ENCODE assay signal across 10 cellular contexts in the genomic region with DNA sequence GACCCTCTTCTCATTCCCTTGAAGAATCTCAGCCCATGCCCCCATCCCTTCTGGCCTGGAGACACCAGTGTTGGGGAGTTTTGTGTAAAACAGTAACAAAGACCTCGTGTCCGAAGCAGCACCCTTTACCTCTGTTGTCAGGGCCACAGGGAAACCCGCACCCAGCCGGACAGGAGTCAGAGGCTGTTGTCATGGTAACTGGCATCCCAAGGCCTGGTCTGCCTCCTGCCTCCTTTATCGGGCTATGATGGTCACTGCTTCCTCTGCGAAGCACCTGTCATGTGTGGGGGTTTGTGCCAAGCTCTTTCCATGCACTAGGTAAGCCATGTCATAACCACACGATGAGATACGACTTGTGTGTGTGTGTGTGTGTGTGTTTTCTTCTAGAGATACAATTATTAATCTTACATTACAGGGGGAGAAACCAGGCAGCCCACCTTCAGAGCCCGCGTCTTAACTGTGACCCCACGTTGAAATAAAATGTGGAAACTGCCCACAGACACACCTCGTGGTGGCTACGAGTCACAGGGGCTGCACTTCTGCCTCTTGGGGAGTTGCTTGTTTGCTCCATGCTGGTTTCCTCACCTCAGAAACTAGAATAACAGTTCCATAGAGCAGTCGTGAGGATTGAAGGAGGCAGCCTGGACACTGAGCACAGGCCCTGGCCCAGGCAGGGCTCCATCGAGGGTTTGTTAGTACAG. TPM values are rescaled to one million over a fixed set of nuclear protein-coding genes. Genes with fewer than 3 reads are reported as not detected.
DNase-seq lines count a peak whose midpoint lies in the region; ATAC-seq and TF ChIP-seq lines count a peak whose summit lies in the region.
"Had no signal": no experiment of that assay in that cellular context is flagged by ENCODE, and none has a peak within 500 bp of the region (broad histone marks: within the 10 kb centered on the region; RNA-seq: fewer than 3 reads in every experiment).

No MANE protein-coding gene starts in this region.

- H3K36me3 ChIP-seq in SK-N-SH (replicated peaks in 1 of 2; ENCODE audit: control insufficient read depth in 1 of 2, insufficient read depth in 2 of 2, low read length in 1 of 2) (no peaks in the 10 kb centered on the region), duodenal mucosa (ENCODE audit: control insufficient read depth in 1 of 2, insufficient read depth in 2 of 2, low read length in 2 of 2) (no peaks in the 10 kb centered on the region), OCI-LY7 (ENCODE audit: insufficient read depth, low read length) (no peaks in the 10 kb centered on the region)

- H3K27me3 ChIP-seq in SK-N-SH (ENCODE audit: insufficient read depth) (no peaks in the 10 kb centered on the region), duodenal mucosa (ENCODE audit: control insufficient read depth in 1 of 2, insufficient read depth in 2 of 2, low read length in 2 of 2) (no peaks in the 10 kb centered on the region)

- WGBS in SK-N-SH (ENCODE audit: low lambda C conversion rate), result 73% methylated on average over 11 of the region's 15 CpGs

- H3K9me2 ChIP-seq in SK-N-SH (no peaks in the 10 kb centered on the region), OCI-LY7 (ENCODE audit: insufficient read depth, low read length) (no peaks in the 10 kb centered on the region)

- H3K79me2 ChIP-seq in SK-N-SH (ENCODE audit: insufficient read depth) (no peaks in the 10 kb centered on the region), OCI-LY7 (ENCODE audit: insufficient read depth, low read depth, low read length) (no peaks in the 10 kb centered on the region)

- ATAC-seq in SK-N-SH treated with all-trans-retinoic acid at 6 μM for 48 hours, result no peak

- H2AFZ ChIP-seq in SK-N-SH (ENCODE audit: low read depth) (no peak overlapping the region), OCI-LY7 (ENCODE audit: low read length) (no peak overlapping the region)

- no peak overlapping the region for H3K4me3 ChIP-seq in SK-N-SH (ENCODE audit: low read depth in 2 of 2, low read length in 1 of 2)
- H3K4me3 ChIP-seq in duodenal mucosa (ENCODE audit: low read depth in 1 of 2, low read length in 2 of 2), result peak overlapping the region in 1 of 2 donors; percentile 30
- no peak overlapping the region for H3K4me3 ChIP-seq in skin epidermis
- H3K4me3 ChIP-seq in OCI-LY7 (ENCODE audit: low read depth, low read length, poor library complexity, severe bottlenecking), result no peak overlapping the region

- no peak overlapping the region for H3K4me2 ChIP-seq in SK-N-SH
- no peak overlapping the region for H3K4me2 ChIP-seq in OCI-LY7 (ENCODE audit: low read length)

- H3K9ac ChIP-seq in SK-N-SH (no peak overlapping the region), duodenal mucosa (ENCODE audit: low read depth in 1 of 2, low read length in 2 of 2) (peak overlapping the region; percentile 48 to 54)

- H3K4me1 ChIP-seq in SK-N-SH (ENCODE audit: control insufficient read depth in 1 of 2, insufficient read depth in 2 of 2, low read depth in 1 of 2, low read length in 1 of 2) (peaks cover 0 to 28% of the 10 kb centered on the region in 2 experiments; a peak in 1 of 4 replicates), duodenal mucosa (ENCODE audit: control insufficient read depth in 1 of 2, insufficient read depth in 2 of 2, low read length in 2 of 2) (peaks cover 50 to 51% of the 10 kb centered on the region in 2 donors), OCI-LY7 (ENCODE audit: insufficient read depth, low read length, poor library complexity, severe bottlenecking) (no peaks in the 10 kb centered on the region)

- POLR2A ChIA-PET in SK-N-SH (lab: Yijun Ruan, JAX), result interaction anchor here (2.1 kb wide), 1 partner anchor 120 kb away, joined by 7 read pairs; no protein-coding TSS in a partner anchor
- POLR2A ChIA-PET in OCI-LY7 (lab: Charles Lee), result interaction anchor here (0.6 kb wide), 1 partner anchor 81 kb away, joined by 3 read pairs; no protein-coding TSS in a partner anchor

- DNase-seq in SK-N-SH (peak; percentile 68), NCI-H2196 (lab: John Stamatoyannopoulos, UW; ENCODE audit: unreplicated experiment) (peak; percentile 61), OCI-LY7 (ENCODE audit: low spot score) (no peak), DMS79 treated with DMSO at 0.1 percent for 48 hours (lab: John Stamatoyannopoulos, UW) (no peak), mesenteric fat pad (ENCODE audit: low spot score) (no peak)

- TF ChIP-seq EP300 in SK-N-SH (IDR thresholded peaks at IDR 0.05; ENCODE audit: borderline replicate concordance in 1 of 2, low read depth in 1 of 2, low read length in 1 of 2), result no peak

- H3K9me3 ChIP-seq in SK-N-SH, result no peaks in the 10 kb centered on the region
- H3K9me3 ChIP-seq in duodenal mucosa (ENCODE audit: control insufficient read depth in 1 of 2, low read length in 2 of 2), result no peaks in the 10 kb centered on the region
- H3K9me3 ChIP-seq in OCI-LY7 (ENCODE audit: low read length), result no peaks in the 10 kb centered on the region

- no peaks in the 10 kb centered on the region for H3F3A ChIP-seq in SK-N-SH (replicated peaks; ENCODE audit: insufficient read depth)

- H4K20me1 ChIP-seq in SK-N-SH (ENCODE audit: insufficient read depth), result no peaks in the 10 kb centered on the region
- H4K20me1 ChIP-seq in OCI-LY7 (ENCODE audit: insufficient read depth, low read length), result no peaks in the 10 kb centered on the region

- intact Hi-C loops in OCI-LY7 (cut with micrococcal nuclease; ENCODE audit: unreplicated experiment), result no loop called here

- BruUV-seq in OCI-LY7 (replicated peaks; lab: Mats Ljungman, UMichigan), result no TSS peak

- CTCF ChIA-PET in SK-N-SH (lab: Yijun Ruan, JAX), result interaction anchor here (1.0 to 13.7 kb wide), 5 partner anchors 9 to 129 kb away, joined by 3 to 258 read pairs (median 4); no protein-coding TSS in a partner anchor
- CTCF ChIA-PET in OCI-LY7 (lab: Charles Lee; ENCODE audit: unreplicated experiment), result interaction anchor here (1.1 kb wide), 1 partner anchor 120 kb away, joined by 5 read pairs; no protein-coding TSS in a partner anchor

- no peak for TF ChIP-seq RAD21 in SK-N-SH (IDR thresholded peaks at IDR 0.05; ENCODE audit: low read length)

- no peak for TF ChIP-seq CTCF in SK-N-SH (IDR thresholded peaks at IDR 0.05)
- TF ChIP-seq CTCF in OCI-LY7 (conservative IDR thresholded peaks at IDR 0.05; ENCODE audit: low read length), result no peak

- H3K27ac ChIP-seq in SK-N-SH (ENCODE audit: low read depth in 2 of 2, low read length in 1 of 2) (peak overlapping the region in 1 of 2 experiments; percentile 80; a peak in 2 of 4 replicates), duodenal mucosa (ENCODE audit: low read depth, low read length) (peak overlapping the region; percentile 79), skin epidermis (peak overlapping the region in 19 of 21 experiments; percentile 30 to 95 (median 83)), OCI-LY7 (ENCODE audit: low read depth, low read length, poor library complexity, severe bottlenecking) (no peak overlapping the region)

TF ChIP-seq in SK-N-SH, 30 proteins besides CTCF, POLR2A, EP300 and RAD21 (continues in another document):
- TF ChIP-seq TEAD4 (IDR thresholded peaks at IDR 0.05; ENCODE audit: borderline replicate concordance, insufficient read depth) (no peak), TCF12 (IDR thresholded peaks at IDR 0.05) (no peak), TAF1 (IDR thresholded peaks at IDR 0.05; ENCODE audit: borderline replicate concordance, low read depth, low read length) (no peak), RCOR1 (IDR thresholded peaks at IDR 0.05; ENCODE audit: low read length) (no peak), YY1 (IDR thresholded peaks at IDR 0.05; ENCODE audit: low read depth) (no peak), GABPA (IDR thresholded peaks at IDR 0.05; ENCODE audit: low read depth) (no peak), RFX5 (IDR thresholded peaks at IDR 0.05; ENCODE audit: low read length) (no peak), MXI1 (IDR thresholded peaks at IDR 0.05; ENCODE audit: low read depth, low read length) (no peak), EZH2phosphoT487 (IDR thresholded peaks at IDR 0.05; ENCODE audit: borderline replicate concordance, low read depth) (no peak)
- TF ChIP-seq, protein P1, sequence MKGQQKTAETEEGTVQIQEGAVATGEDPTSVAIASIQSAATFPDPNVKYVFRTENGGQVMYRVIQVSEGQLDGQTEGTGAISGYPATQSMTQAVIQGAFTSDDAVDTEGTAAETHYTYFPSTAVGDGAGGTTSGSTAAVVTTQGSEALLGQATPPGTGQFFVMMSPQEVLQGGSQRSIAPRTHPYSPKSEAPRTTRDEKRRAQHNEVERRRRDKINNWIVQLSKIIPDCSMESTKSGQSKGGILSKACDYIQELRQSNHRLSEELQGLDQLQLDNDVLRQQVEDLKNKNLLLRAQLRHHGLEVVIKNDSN (IDR thresholded peaks at IDR 0.05; ENCODE audit: borderline replicate concordance, low read depth), result no peak

TF ChIP-seq in SK-N-SH treated with all-trans-retinoic acid at 6 μM for 48 hours, 23 proteins besides CTCF, POLR2A, EP300 and RAD21 (continues in another document):
- no peak for TF ChIP-seq ZC3H10 (CRISPR knock-in tag; IDR thresholded peaks at IDR 0.05)
- TF ChIP-seq, protein P2, sequence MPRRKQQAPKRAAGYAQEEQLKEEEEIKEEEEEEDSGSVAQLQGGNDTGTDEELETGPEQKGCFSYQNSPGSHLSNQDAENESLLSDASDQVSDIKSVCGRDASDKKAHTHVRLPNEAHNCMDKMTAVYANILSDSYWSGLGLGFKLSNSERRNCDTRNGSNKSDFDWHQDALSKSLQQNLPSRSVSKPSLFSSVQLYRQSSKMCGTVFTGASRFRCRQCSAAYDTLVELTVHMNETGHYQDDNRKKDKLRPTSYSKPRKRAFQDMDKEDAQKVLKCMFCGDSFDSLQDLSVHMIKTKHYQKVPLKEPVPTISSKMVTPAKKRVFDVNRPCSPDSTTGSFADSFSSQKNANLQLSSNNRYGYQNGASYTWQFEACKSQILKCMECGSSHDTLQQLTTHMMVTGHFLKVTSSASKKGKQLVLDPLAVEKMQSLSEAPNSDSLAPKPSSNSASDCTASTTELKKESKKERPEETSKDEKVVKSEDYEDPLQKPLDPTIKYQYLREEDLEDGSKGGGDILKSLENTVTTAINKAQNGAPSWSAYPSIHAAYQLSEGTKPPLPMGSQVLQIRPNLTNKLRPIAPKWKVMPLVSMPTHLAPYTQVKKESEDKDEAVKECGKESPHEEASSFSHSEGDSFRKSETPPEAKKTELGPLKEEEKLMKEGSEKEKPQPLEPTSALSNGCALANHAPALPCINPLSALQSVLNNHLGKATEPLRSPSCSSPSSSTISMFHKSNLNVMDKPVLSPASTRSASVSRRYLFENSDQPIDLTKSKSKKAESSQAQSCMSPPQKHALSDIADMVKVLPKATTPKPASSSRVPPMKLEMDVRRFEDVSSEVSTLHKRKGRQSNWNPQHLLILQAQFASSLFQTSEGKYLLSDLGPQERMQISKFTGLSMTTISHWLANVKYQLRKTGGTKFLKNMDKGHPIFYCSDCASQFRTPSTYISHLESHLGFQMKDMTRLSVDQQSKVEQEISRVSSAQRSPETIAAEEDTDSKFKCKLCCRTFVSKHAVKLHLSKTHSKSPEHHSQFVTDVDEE (CRISPR knock-in tag; IDR thresholded peaks at IDR 0.05), result no peak

RNA-seq across cellular contexts. Expression of a gene that starts 18.0 kb away (rescaled TPM):
- not detected in 2 replicates for polyA plus RNA-seq in SK-N-SH (2012; rRNA removed)
- 0.07 TPM in 1 of 2 replicates, not detected in the other for polyA plus RNA-seq in SK-N-SH (2012; cell fraction: cytosol; rRNA removed)
- polyA plus RNA-seq in SK-N-SH (2012; cell fraction: nucleus; rRNA removed), result 0.35 and 0.39 TPM in 2 replicates
- not detected in 2 replicates for total RNA-seq in OCI-LY7 (2014; rRNA removed; shearing (Covaris generic))
- total RNA-seq in OCI-LY7 (2022) (not detected in 2 replicates), mesenteric fat pad (2.8 TPM)
- total RNA-seq: H7, lung microvascular endothelial cell had no signal

RNA-seq across cellular contexts. Expression of a gene that starts 23.1 kb away (rescaled TPM):
- polyA plus RNA-seq in SK-N-SH (2012; rRNA removed), result not detected in 2 replicates
- not detected in 2 replicates for polyA plus RNA-seq in SK-N-SH (2012; cell fraction: cytosol; rRNA removed)
- not detected in 2 replicates for polyA plus RNA-seq in SK-N-SH (2012; cell fraction: nucleus; rRNA removed)
- total RNA-seq in OCI-LY7 (2014; rRNA removed; shearing (Covaris generic)), result not detected in 2 replicates
- not detected in 2 replicates for total RNA-seq in OCI-LY7 (2022)
- total RNA-seq in mesenteric fat pad, result 1.3 TPM
- total RNA-seq: lung microvascular endothelial cell had no signal

Comparison
In these comparisons a context has a peak if more than half of its experiments do, and no peak if none do; other contexts are left out.
1. DNase-seq: peak in SK-N-SH (single experiment) and NCI-H2196 (single experiment); none in OCI-LY7 (single experiment), DMS79 treated with DMSO at 0.1 percent for 48 hours (single experiment) and mesenteric fat pad (single experiment).